Comparison of ENCODE assay signal across 8 cellular contexts in genomic region chr9:117073539-117074336, GRCh38.
DNase-seq lines count a peak whose midpoint lies in the region; ATAC-seq and TF ChIP-seq lines count a peak whose summit lies in the region.

No MANE protein-coding gene starts in this region.

- H3K27ac Mint-ChIP-seq in activated naive CD8-positive, alpha-beta T cell treated with anti-CD3 and anti-CD28 coated beads, Interleukin-2, amount 50 U/mL, for 24 hours: no peak overlapping the region
- no peak overlapping the region for H3K27ac Mint-ChIP-seq in activated naive CD8-positive, alpha-beta T cell treated with anti-CD3 and anti-CD28 coated beads for 36 hours
- H3K27ac Mint-ChIP-seq in progenitor cell of endocrine pancreas: no peak overlapping the region

- peak; percentile 4 for DNase-seq in activated naive CD8-positive, alpha-beta T cell treated with anti-CD3 and anti-CD28 coated beads, Interleukin-2, amount 50 U/mL, for 24 hours
- no peak for DNase-seq in activated naive CD8-positive, alpha-beta T cell treated with anti-CD3 and anti-CD28 coated beads for 36 hours
- DNase-seq in NCI-H2029 (lab: John Stamatoyannopoulos, UW) (peak; percentile 42), cerebellar cortex (ENCODE audit: low spot score) (peak; percentile 72), progenitor cell of endocrine pancreas (ENCODE audit: low spot score, unreplicated experiment) (peak; percentile 13), Kasumi-1 (lab: John Stamatoyannopoulos, UW) (no peak), SIG-M5 (lab: John Stamatoyannopoulos, UW) (no peak)

- H3K27me3 Mint-ChIP-seq in activated naive CD8-positive, alpha-beta T cell treated with anti-CD3 and anti-CD28 coated beads, Interleukin-2, amount 50 U/mL, for 24 hours: peaks cover 5% of the 10 kb centered on the region
- H3K27me3 Mint-ChIP-seq in activated naive CD8-positive, alpha-beta T cell treated with anti-CD3 and anti-CD28 coated beads for 36 hours: peaks cover 12% of the 10 kb centered on the region
- H3K27me3 Mint-ChIP-seq in progenitor cell of endocrine pancreas: no peaks in the 10 kb centered on the region

- no peaks in the 10 kb centered on the region for H3K36me3 Mint-ChIP-seq in activated naive CD8-positive, alpha-beta T cell treated with anti-CD3 and anti-CD28 coated beads, Interleukin-2, amount 50 U/mL, for 24 hours (ENCODE audit: low read depth)
- no peaks in the 10 kb centered on the region for H3K36me3 Mint-ChIP-seq in activated naive CD8-positive, alpha-beta T cell treated with anti-CD3 and anti-CD28 coated beads for 36 hours
- H3K36me3 Mint-ChIP-seq in progenitor cell of endocrine pancreas (ENCODE audit: insufficient read depth): no peaks in the 10 kb centered on the region

- ATAC-seq in activated naive CD8-positive, alpha-beta T cell treated with anti-CD3 and anti-CD28 coated beads, Interleukin-2, amount 50 U/mL, for 24 hours: no peak
- ATAC-seq in GM21619 (IDR thresholded peaks at IDR 0.05; ENCODE audit: unreplicated experiment): no peak

- peaks cover 11% of the 10 kb centered on the region for H3K9me3 Mint-ChIP-seq in activated naive CD8-positive, alpha-beta T cell treated with anti-CD3 and anti-CD28 coated beads, Interleukin-2, amount 50 U/mL, for 24 hours
- H3K9me3 Mint-ChIP-seq in activated naive CD8-positive, alpha-beta T cell treated with anti-CD3 and anti-CD28 coated beads for 36 hours: peaks cover 4% of the 10 kb centered on the region
- H3K9me3 Mint-ChIP-seq in progenitor cell of endocrine pancreas (ENCODE audit: low read depth): no peaks in the 10 kb centered on the region

- no peak overlapping the region for H3K4me3 Mint-ChIP-seq in activated naive CD8-positive, alpha-beta T cell treated with anti-CD3 and anti-CD28 coated beads, Interleukin-2, amount 50 U/mL, for 24 hours
- no peak overlapping the region for H3K4me3 Mint-ChIP-seq in activated naive CD8-positive, alpha-beta T cell treated with anti-CD3 and anti-CD28 coated beads for 36 hours
- no peak overlapping the region for H3K4me3 Mint-ChIP-seq in progenitor cell of endocrine pancreas (ENCODE audit: low read depth)

- peak; percentile 67 for TF ChIP-seq CTCF in progenitor cell of endocrine pancreas (IDR thresholded peaks at IDR 0.05; ENCODE audit: unreplicated experiment)

- H3K4me1 Mint-ChIP-seq in activated naive CD8-positive, alpha-beta T cell treated with anti-CD3 and anti-CD28 coated beads, Interleukin-2, amount 50 U/mL, for 24 hours: no peaks in the 10 kb centered on the region
- no peaks in the 10 kb centered on the region for H3K4me1 Mint-ChIP-seq in activated naive CD8-positive, alpha-beta T cell treated with anti-CD3 and anti-CD28 coated beads for 36 hours
- H3K4me1 Mint-ChIP-seq in progenitor cell of endocrine pancreas (ENCODE audit: low read depth): peaks cover 1% of the 10 kb centered on the region

Comparison
In these comparisons a context has a peak if more than half of its experiments do, and no peak if none do; other contexts are left out.
1. DNase-seq: peak in activated naive CD8-positive, alpha-beta T cell treated with anti-CD3 and anti-CD28 coated beads, Interleukin-2, amount 50 U/mL, for 24 hours (single experiment), NCI-H2029 (single experiment), cerebellar cortex (single experiment) and progenitor cell of endocrine pancreas (single experiment); none in activated naive CD8-positive, alpha-beta T cell treated with anti-CD3 and anti-CD28 coated beads for 36 hours (single experiment), Kasumi-1 (0 of 2) and SIG-M5 (single experiment).